Comparison of ENCODE assay signal across 9 cellular contexts in genomic region chr19:13001502-13002388, GRCh38. TPM values are rescaled to one million over a fixed set of nuclear protein-coding genes. Genes with fewer than 3 reads are reported as not detected.
A peak's percentile ranks its signal among the peaks of the same experiment; 100 is the strongest.
DNase-seq lines count a peak whose midpoint lies in the region; ATAC-seq, FAIRE-seq and TF ChIP-seq lines count a peak whose summit lies in the region.
"Had no signal": no experiment of that assay in that cellular context is flagged by ENCODE, and none has a peak within 500 bp of the region (broad histone marks: within the 10 kb centered on the region; RNA-seq: fewer than 3 reads in every experiment).

No MANE protein-coding gene starts in this region.

- H3K4me3 ChIP-seq in dorsolateral prefrontal cortex, result peak overlapping the region; percentile 7 to 65 (median 43)
- H3K4me3 ChIP-seq in right lobe of liver, result peak overlapping the region in 2 of 3 donors; percentile 11 to 40
- H3K4me3 ChIP-seq in spleen, result no peak overlapping the region
- H3K4me3 ChIP-seq in PC-3 (ENCODE audit: low read length), result no peak overlapping the region

- H3K36me3 ChIP-seq in right lobe of liver (no peaks in the 10 kb centered on the region), spleen (peaks cover 0 to 12% (median 0%) of the 10 kb centered on the region in 6 donors), PC-3 (ENCODE audit: low read depth, low read length) (peaks cover 4% of the 10 kb centered on the region; the same call in 1 of the 2 replicates)

- WGBS in right lobe of liver (ENCODE audit: insufficient coverage, low coverage, low lambda C conversion rate, missing lambda C conversion rate), result 51% methylated on average over 11 of the region's 48 CpGs
- WGBS in spleen, 5 donors, result 70 to 90% (median 84%) methylated on average over 38 to 48 of the region's 48 CpGs

- H3K4me1 ChIP-seq in right lobe of liver (peaks cover 0 to 29% (median 2%) of the 10 kb centered on the region in 4 donors), spleen (peaks cover 0 to 20% (median 10%) of the 10 kb centered on the region in 6 donors), PC-3 (ENCODE audit: insufficient read depth, low read length) (peaks cover 9% of the 10 kb centered on the region)

- no peaks in the 10 kb centered on the region for H3F3A ChIP-seq in PC-3 (ENCODE audit: low read length, unreplicated experiment)

- H3K79me2 ChIP-seq in PC-3 (ENCODE audit: low read length), result peaks cover 94% of the 10 kb centered on the region

- DNase-seq in HTR-8/SVneo (ENCODE audit: insufficient read length, low spot score), result no peak
- peak; percentile 69 to 87 (median 84) for DNase-seq in dorsolateral prefrontal cortex
- peak in 1 of 3 donors; percentile 76 for DNase-seq in right lobe of liver
- no peak for DNase-seq in spleen
- DNase-seq in PC-3, result no peak
- DNase-seq in NCI-H226, result no peak
- no peak for DNase-seq in Kasumi-1 (lab: John Stamatoyannopoulos, UW)
- DNase-seq: NCI-H1930 had no signal

- no peaks in the 10 kb centered on the region for H3K9me2 ChIP-seq in PC-3 (replicated peaks; ENCODE audit: low read length)

- BruUV-seq in PC-3 (replicated peaks; lab: Mats Ljungman, UMichigan), result no TSS peak

- no peak overlapping the region for H3K4me2 ChIP-seq in PC-3 (ENCODE audit: low read length)

- TF ChIP-seq POLR2A in right lobe of liver (IDR thresholded peaks at IDR 0.05), result no peak
- TF ChIP-seq POLR2A in spleen (IDR thresholded peaks at IDR 0.05), result no peak

- H3K9me3 ChIP-seq in right lobe of liver (no peaks in the 10 kb centered on the region), spleen (no peaks in the 10 kb centered on the region), PC-3 (ENCODE audit: low read length) (no peaks in the 10 kb centered on the region)

- ATAC-seq in right lobe of liver (peak; percentile 60 to 84 (median 72)), PC-3 (no peak), HG03196 (IDR thresholded peaks at IDR 0.05; ENCODE audit: unreplicated experiment) (no peak)

- CTCF ChIA-PET in PC-3 (lab: Charles Lee), result no interaction called here

- H3K27ac ChIP-seq in dorsolateral prefrontal cortex, result peak overlapping the region; percentile 93 to 100 (median 98)
- H3K27ac ChIP-seq in right lobe of liver, result peak overlapping the region; percentile 7 to 47 (median 31)
- H3K27ac ChIP-seq in spleen, result peak overlapping the region in 6 of 8 donors; percentile 40 to 68 (median 54)
- H3K27ac ChIP-seq in PC-3 (ENCODE audit: low read length), result no peak overlapping the region

- H4K20me1 ChIP-seq in PC-3 (ENCODE audit: low read length), result peaks cover 7% of the 10 kb centered on the region; the same call in 1 of the 2 replicates

- H2AFZ ChIP-seq in PC-3 (ENCODE audit: low read length), result no peak overlapping the region

- TF ChIP-seq CTCF in dorsolateral prefrontal cortex (IDR thresholded peaks at IDR 0.05 in 54 of 56, conservative IDR thresholded peaks at IDR 0.05 in 2 of 56; ENCODE audit: low read depth in 1 of 56, partially characterized antibody in 56 of 56), result peak in 2 of 56 donors; percentile 9 to 11
- no peak for TF ChIP-seq CTCF in right lobe of liver (IDR thresholded peaks at IDR 0.05)
- TF ChIP-seq CTCF in spleen (IDR thresholded peaks at IDR 0.05 in 8 of 11, conservative IDR thresholded peaks at IDR 0.05 in 3 of 11), result no peak
- no peak for TF ChIP-seq CTCF in PC-3 (conservative IDR thresholded peaks at IDR 0.05; ENCODE audit: low read depth, low read length)

- H3K9ac ChIP-seq in PC-3 (ENCODE audit: low read length), result no peak overlapping the region

- peak; percentile 87 for FAIRE-seq in HTR-8/SVneo (lab: Jason Lieb, UNC)

- POLR2A ChIA-PET in PC-3 (lab: Charles Lee; ENCODE audit: unreplicated experiment), result no interaction called here

- intact Hi-C loops in dorsolateral prefrontal cortex (cut with DNase I) (loop anchor here in 1 of 2 donors (1.0 kb wide), 2 partner anchors 22 to 59 kb away; no protein-coding TSS in a partner anchor), right lobe of liver (cut with DNase I) (no loop called here), spleen (cut with DNase I; ENCODE audit: low total_unique reads) (no loop called here), PC-3 (cut with micrococcal nuclease) (loop anchor here (1.0 kb wide), 1 partner anchor 21 kb away; no protein-coding TSS in a partner anchor)

- H3K27me3 ChIP-seq in dorsolateral prefrontal cortex, result no peaks in the 10 kb centered on the region
- H3K27me3 ChIP-seq in right lobe of liver, result no peaks in the 10 kb centered on the region
- H3K27me3 ChIP-seq in spleen (replicated peaks in 1 of 7), result peaks cover 0 to 7% (median 0%) of the 10 kb centered on the region in 7 donors
- no peaks in the 10 kb centered on the region for H3K27me3 ChIP-seq in PC-3 (ENCODE audit: low read length)

RNA-seq across cellular contexts. Expression of gene NFIX, which starts 6.5 kb away (rescaled TPM):
- 100 to 1,000 TPM; 219 to 402 (median 309) TPM for total RNA-seq in dorsolateral prefrontal cortex
- 10 to 100 TPM; 20.3 to 40.0 (median 26.7) TPM for total RNA-seq in right lobe of liver
- 10 to 100 TPM; 12.3 to 41.4 (median 26.7) TPM for total RNA-seq in spleen
- polyA plus RNA-seq in spleen, result 1 to 10 TPM; 1.1 to 7.7 (median 1.5) TPM
- 43.3 and 75.8 TPM in 2 replicates for total RNA-seq in PC-3 (2014; rRNA removed)

RNA-seq across cellular contexts. Expression of gene DAND5, which starts 32.4 kb away (rescaled TPM):
- total RNA-seq in dorsolateral prefrontal cortex (1 to 10 TPM in 1 of 120 experiments, under 1 TPM in 49, not detected in 70; 0.14 to 1.1 (median 0.35) TPM), right lobe of liver (not detected), spleen (not detected), PC-3 (2014; rRNA removed) (0.55 and 1.1 TPM in 2 replicates)
- polyA plus RNA-seq in spleen, result not detected

RNA-seq across cellular contexts. Expression of gene GADD45GIP1, which starts 44.7 kb away (rescaled TPM):
- 10 to 100 TPM; 11.9 to 33.8 (median 19.3) TPM for total RNA-seq in dorsolateral prefrontal cortex
- total RNA-seq in right lobe of liver, result 10 to 100 TPM in 3 of 6 experiments, 1 to 10 TPM in 3; 7.7 to 29.3 (median 10.0) TPM
- 10 to 100 TPM; 12.8 to 33.4 (median 15.8) TPM for total RNA-seq in spleen
- 10 to 100 TPM; 39.7 to 47.9 (median 40.8) TPM for polyA plus RNA-seq in spleen
- 219 and 352 TPM in 2 replicates for total RNA-seq in PC-3 (2014; rRNA removed)

RNA-seq across cellular contexts. Expression of gene RAD23A, which starts 56.1 kb away (rescaled TPM):
- 100 to 1,000 TPM in 46 of 120 experiments, 10 to 100 TPM in 74; 61.4 to 130 (median 95.7) TPM for total RNA-seq in dorsolateral prefrontal cortex
- 10 to 100 TPM; 37.8 to 69.0 (median 52.9) TPM for total RNA-seq in right lobe of liver
- total RNA-seq in spleen, result 100 to 1,000 TPM in 1 of 7 donors, 10 to 100 TPM in 6; 80.4 to 109 (median 90.8) TPM
- polyA plus RNA-seq in spleen, result 100 to 1,000 TPM in 2 of 3 donors, 10 to 100 TPM in 1; 88.6 to 134 (median 115) TPM
- 389 and 418 TPM in 2 replicates for total RNA-seq in PC-3 (2014; rRNA removed)

Comparison
In these comparisons a context has a peak if more than half of its experiments do, and no peak if none do; other contexts are left out.
1. DNase-seq: peak in dorsolateral prefrontal cortex (10 of 10); none in HTR-8/SVneo (single experiment), spleen (single experiment), PC-3 (single experiment), NCI-H226 (single experiment) and Kasumi-1 (0 of 2).
2. H3K4me3 ChIP-seq: peak in dorsolateral prefrontal cortex (59 of 59) and right lobe of liver (2 of 3); none in spleen (0 of 8) and PC-3 (single experiment).
3. ATAC-seq: peak in right lobe of liver (4 of 4); none in PC-3 (single experiment) and HG03196 (single experiment).